Comparison of ENCODE assay signal across 8 cellular contexts in genomic region chrX:109709129-109709631, GRCh38. TPM values are rescaled to one million over a fixed set of nuclear protein-coding genes. Genes with fewer than 3 reads are reported as not detected.
DNase-seq lines count a peak whose midpoint lies in the region; ATAC-seq and TF ChIP-seq lines count a peak whose summit lies in the region.

No MANE protein-coding gene starts in this region.

- H3K4me1 ChIP-seq in BLaER1 (peaks cover 30% of the 10 kb centered on the region), lung (ENCODE audit: control insufficient read depth in 2 of 2, insufficient read depth in 2 of 2, low read length in 2 of 2) (peaks cover 2 to 8% of the 10 kb centered on the region in 2 donors)

- no peaks in the 10 kb centered on the region for H3K27me3 Mint-ChIP-seq in activated CD4-positive, alpha-beta memory T cell treated with anti-CD3 and anti-CD28 coated beads, Interleukin-2, amount 10 ng/mL, durations not matched to agents 7 days and 5 days

- peaks cover 16% of the 10 kb centered on the region for H3K36me3 Mint-ChIP-seq in activated CD4-positive, alpha-beta memory T cell treated with anti-CD3 and anti-CD28 coated beads, Interleukin-2, amount 10 ng/mL, durations not matched to agents 7 days and 5 days (ENCODE audit: low read depth)

- CTCF ChIA-PET in activated CD4-positive, alpha-beta memory T cell treated with anti-CD3 and anti-CD28 coated beads, Interleukin-2, amount 10 ng/mL, durations not matched to agents 7 days and 5 days (lab: Charles Lee), result interaction anchor here (0.7 to 1.5 kb wide), 5 partner anchors 15 to 182 kb away, joined by 3 to 5 read pairs (median 3); no protein-coding TSS in a partner anchor
- CTCF ChIA-PET in HEK293T (lab: Yijun Ruan, JAX), result interaction anchor here (2.3 kb wide), 1 partner anchor 182 kb away, joined by 8 read pairs; no protein-coding TSS in a partner anchor

- no peak for TF ChIP-seq CTCF in lung (IDR thresholded peaks at IDR 0.05; ENCODE audit: control extremely low read depth, extremely low read depth)

- DNase-seq in activated CD4-positive, alpha-beta memory T cell treated with anti-CD3 and anti-CD28 coated beads, Interleukin-2, amount 10 ng/mL, durations not matched to agents 7 days and 5 days, result no peak
- DNase-seq in lung (ENCODE audit: low spot score) (no peak), HEK293T (ENCODE audit: extremely low spot score) (no peak)
- DNase-seq in stimulated activated CD4-positive, alpha-beta T cell treated with anti-CD3 and anti-CD28 coated beads, Interleukin-12 subunit alpha, Interleukin-12 subunit beta, amount 100 ng/mL, for 4 hours, result no peak
- DNase-seq in activated CD4-positive, CD25-positive, alpha-beta regulatory T cell (lab: John Stamatoyannopoulos, UW), result no peak

- no peak overlapping the region for H3K9ac ChIP-seq in BLaER1

- H3K4me2 ChIP-seq in BLaER1, result peak overlapping the region; percentile 13

- 6 to 29% methylated on average over 3 of the region's 3 CpGs for WGBS in lung, 2 donors

- no peak overlapping the region for H3K27ac ChIP-seq in BLaER1
- peak overlapping the region in 1 of 2 donors; percentile 9 for H3K27ac ChIP-seq in lung (ENCODE audit: low read depth in 1 of 2, low read length in 1 of 2)

- peak overlapping the region; percentile 77 for H3K27ac Mint-ChIP-seq in activated CD4-positive, alpha-beta memory T cell treated with anti-CD3 and anti-CD28 coated beads, Interleukin-2, amount 10 ng/mL, durations not matched to agents 7 days and 5 days

- H3K9me3 ChIP-seq in BLaER1 (no peaks in the 10 kb centered on the region), lung (ENCODE audit: control insufficient read depth in 2 of 2, insufficient read depth in 1 of 2, low read length in 1 of 2) (no peaks in the 10 kb centered on the region)

- no peaks in the 10 kb centered on the region for H3K9me3 Mint-ChIP-seq in activated CD4-positive, alpha-beta memory T cell treated with anti-CD3 and anti-CD28 coated beads, Interleukin-2, amount 10 ng/mL, durations not matched to agents 7 days and 5 days

- POLR2A ChIA-PET in activated CD4-positive, alpha-beta memory T cell treated with anti-CD3 and anti-CD28 coated beads, Interleukin-2, amount 10 ng/mL, durations not matched to agents 7 days and 5 days (lab: Charles Lee), result interaction anchor here (0.7 to 1.8 kb wide), 4 partner anchors 23 to 148 kb away, joined by 3 to 6 read pairs (median 3); partner anchors contain the start of gene ACSL4
- POLR2A ChIA-PET in HEK293T (lab: Yijun Ruan, JAX), result no interaction called here

- peak overlapping the region; percentile 36 for H3K4me3 Mint-ChIP-seq in activated CD4-positive, alpha-beta memory T cell treated with anti-CD3 and anti-CD28 coated beads, Interleukin-2, amount 10 ng/mL, durations not matched to agents 7 days and 5 days

- ATAC-seq in GM19328 (IDR thresholded peaks at IDR 0.05; ENCODE audit: unreplicated experiment) (peak; percentile 54), HG03342 (IDR thresholded peaks at IDR 0.05; ENCODE audit: unreplicated experiment) (peak; percentile 68), lung (ENCODE audit: insufficient read depth, low FRiP score) (peak; percentile 34)

- H3K36me3 ChIP-seq in BLaER1 (0 out of 2 replicates have a peak, but pooled peaks cover 6% of the 10 kb centered on the region), lung (ENCODE audit: control insufficient read depth in 2 of 2, insufficient read depth in 2 of 2, low read length in 2 of 2) (no peaks in the 10 kb centered on the region)

- H3K4me1 Mint-ChIP-seq in activated CD4-positive, alpha-beta memory T cell treated with anti-CD3 and anti-CD28 coated beads, Interleukin-2, amount 10 ng/mL, durations not matched to agents 7 days and 5 days, result peaks cover 60% of the 10 kb centered on the region

- peaks cover 100% of the 10 kb centered on the region for H4K20me1 ChIP-seq in BLaER1

- no peak overlapping the region for H3K4me3 ChIP-seq in BLaER1
- H3K4me3 ChIP-seq in lung, result no peak overlapping the region

- peaks cover 92% of the 10 kb centered on the region for H3K27me3 ChIP-seq in BLaER1
- H3K27me3 ChIP-seq in lung (ENCODE audit: control insufficient read depth, insufficient read depth), result peaks cover 4% of the 10 kb centered on the region

TF ChIP-seq in HEK293T, 16 proteins besides CTCF, POLR2A, EP300 and RAD21:
- TF ChIP-seq FOXA1 (IDR thresholded peaks at IDR 0.05) (no peak), ELF4 (IDR thresholded peaks at IDR 0.05) (no peak), FOXM1 (IDR thresholded peaks at IDR 0.05; ENCODE audit: borderline replicate concordance) (no peak), L3MBTL2 (conservative IDR thresholded peaks at IDR 0.05) (no peak), FOXK2 (IDR thresholded peaks at IDR 0.05) (no peak), SP1 (IDR thresholded peaks at IDR 0.05) (no peak), CTBP1 (IDR thresholded peaks at IDR 0.05; ENCODE audit: borderline replicate concordance) (no peak)

RNA-seq across cellular contexts. Expression of gene ACSL4, which starts 23.9 kb away (rescaled TPM):
- total RNA-seq in activated CD4-positive, alpha-beta memory T cell treated with anti-CD3 and anti-CD28 coated beads, Interleukin-2, amount 10 ng/mL, durations not matched to agents 7 days and 5 days, result 10 to 100 TPM; 62.1 to 64.9 TPM
- 10 to 100 TPM; 53.4 to 97.7 TPM for total RNA-seq in lung
- polyA plus RNA-seq in lung, result 10 to 100 TPM; 34.1 to 71.1 TPM
